In the genomic region with DNA sequence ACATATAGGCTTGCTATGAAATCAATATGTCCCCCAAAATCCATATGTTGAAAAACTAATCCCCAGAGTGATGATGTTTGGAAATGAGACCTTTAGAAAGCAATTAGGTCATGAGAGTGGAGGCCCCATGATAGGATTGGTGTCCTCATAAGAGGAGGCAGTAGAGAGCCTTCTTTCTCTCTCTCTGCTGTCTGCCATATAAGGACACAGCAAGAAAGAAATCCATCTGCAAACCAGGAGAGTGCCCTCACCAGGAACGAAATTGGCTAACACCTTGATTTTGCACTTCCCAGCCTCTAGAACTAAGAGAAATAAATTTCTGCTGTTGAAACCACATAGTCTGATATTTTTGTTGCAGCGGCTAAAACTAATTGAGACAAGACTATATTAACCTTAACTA, we compare ENCODE assay signal across 1 cellular context.
TF ChIP-seq lines count a peak whose summit lies in the region.

No MANE protein-coding gene starts in this region.

TF ChIP-seq in A549, 52 proteins besides CTCF, POLR2A, EP300 and RAD21 (continued from another document):
- TF ChIP-seq, protein P1, sequence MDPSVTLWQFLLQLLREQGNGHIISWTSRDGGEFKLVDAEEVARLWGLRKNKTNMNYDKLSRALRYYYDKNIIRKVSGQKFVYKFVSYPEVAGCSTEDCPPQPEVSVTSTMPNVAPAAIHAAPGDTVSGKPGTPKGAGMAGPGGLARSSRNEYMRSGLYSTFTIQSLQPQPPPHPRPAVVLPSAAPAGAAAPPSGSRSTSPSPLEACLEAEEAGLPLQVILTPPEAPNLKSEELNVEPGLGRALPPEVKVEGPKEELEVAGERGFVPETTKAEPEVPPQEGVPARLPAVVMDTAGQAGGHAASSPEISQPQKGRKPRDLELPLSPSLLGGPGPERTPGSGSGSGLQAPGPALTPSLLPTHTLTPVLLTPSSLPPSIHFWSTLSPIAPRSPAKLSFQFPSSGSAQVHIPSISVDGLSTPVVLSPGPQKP (IDR thresholded peaks at IDR 0.05; ENCODE audit: low read depth, low read length): no peak
- no peak for TF ChIP-seq MAFK (IDR thresholded peaks at IDR 0.05; ENCODE audit: partially characterized antibody)
- TF ChIP-seq, protein P2, sequence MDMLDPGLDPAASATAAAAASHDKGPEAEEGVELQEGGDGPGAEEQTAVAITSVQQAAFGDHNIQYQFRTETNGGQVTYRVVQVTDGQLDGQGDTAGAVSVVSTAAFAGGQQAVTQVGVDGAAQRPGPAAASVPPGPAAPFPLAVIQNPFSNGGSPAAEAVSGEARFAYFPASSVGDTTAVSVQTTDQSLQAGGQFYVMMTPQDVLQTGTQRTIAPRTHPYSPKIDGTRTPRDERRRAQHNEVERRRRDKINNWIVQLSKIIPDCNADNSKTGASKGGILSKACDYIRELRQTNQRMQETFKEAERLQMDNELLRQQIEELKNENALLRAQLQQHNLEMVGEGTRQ (IDR thresholded peaks at IDR 0.05): no peak
